ENCODE assay signal across 8 cellular contexts in the genomic region with DNA sequence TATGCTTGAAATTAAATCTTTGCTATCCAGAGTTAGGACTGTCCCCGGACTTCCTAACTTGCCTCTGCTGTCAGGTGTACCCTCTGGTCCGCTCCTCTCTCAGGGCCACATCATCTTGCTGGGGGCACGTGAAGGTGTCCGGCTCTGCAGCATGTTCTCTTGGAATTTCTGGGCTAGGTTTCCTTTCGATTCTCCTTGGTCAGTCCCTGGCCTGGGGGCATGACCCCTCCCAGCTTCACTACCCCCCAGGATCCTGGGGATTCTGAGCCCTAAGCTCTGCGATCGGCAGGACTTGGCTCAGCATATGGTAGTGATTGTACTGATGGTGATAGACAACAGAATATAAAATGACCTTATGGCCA. TPM values are rescaled to one million over a fixed set of nuclear protein-coding genes. Genes with fewer than 3 reads are reported as not detected.
DNase-seq lines count a peak whose midpoint lies in the region; ATAC-seq, FAIRE-seq and TF ChIP-seq lines count a peak whose summit lies in the region.

No MANE protein-coding gene starts in this region.

- ATAC-seq in GM19397 (IDR thresholded peaks at IDR 0.05; ENCODE audit: unreplicated experiment), result no peak

- peak overlapping the region; percentile 32 for H3K9ac ChIP-seq in endothelial cell of umbilical vein (replicated peaks; ENCODE audit: extremely low read depth, insufficient read depth, low read length)

- H3K9me1 ChIP-seq in endothelial cell of umbilical vein (replicated peaks; ENCODE audit: control insufficient read depth, extremely low read depth, insufficient read depth, low read length), result no peaks in the 10 kb centered on the region

- H3K9me3 Mint-ChIP-seq in progenitor cell of endocrine pancreas (ENCODE audit: low read depth), result no peaks in the 10 kb centered on the region

- FAIRE-seq in endothelial cell of umbilical vein (lab: Jason Lieb, UNC), result peak; percentile 46

- H3K27ac ChIP-seq in PC-9 (peak overlapping the region; percentile 81), endothelial cell of umbilical vein (ENCODE audit: insufficient read depth, low read depth, low read length) (peak overlapping the region; percentile 18)

- H3K4me1 Mint-ChIP-seq in progenitor cell of endocrine pancreas (ENCODE audit: low read depth), result peaks cover 15% of the 10 kb centered on the region

- H4K20me1 ChIP-seq in PC-9 (ENCODE audit: insufficient read depth), result no peaks in the 10 kb centered on the region
- no peaks in the 10 kb centered on the region for H4K20me1 ChIP-seq in endothelial cell of umbilical vein (replicated peaks; ENCODE audit: control insufficient read depth, extremely low read depth, insufficient read depth, low read length)

- H3K27ac Mint-ChIP-seq in progenitor cell of endocrine pancreas, result peak overlapping the region; percentile 98

- no peaks in the 10 kb centered on the region for H3K9me3 ChIP-seq in PC-9 (ENCODE audit: insufficient read depth, low read depth)
- no peaks in the 10 kb centered on the region for H3K9me3 ChIP-seq in endothelial cell of umbilical vein (replicated peaks; ENCODE audit: control insufficient read depth, insufficient read depth, low read length)

- H3K36me3 Mint-ChIP-seq in progenitor cell of endocrine pancreas (ENCODE audit: insufficient read depth), result peaks cover 2% of the 10 kb centered on the region

- peak overlapping the region; percentile 83 for H3K4me3 Mint-ChIP-seq in progenitor cell of endocrine pancreas (ENCODE audit: low read depth)

- H3K9me2 ChIP-seq in PC-9 (ENCODE audit: insufficient read depth), result no peaks in the 10 kb centered on the region

- no peaks in the 10 kb centered on the region for H3K27me3 ChIP-seq in PC-9 (ENCODE audit: insufficient read depth, low read depth)
- H3K27me3 ChIP-seq in endothelial cell of umbilical vein (ENCODE audit: control insufficient read depth in 2 of 2, insufficient read depth in 2 of 2, low read length in 2 of 2), result no peaks in the 10 kb centered on the region

- H3K36me3 ChIP-seq in PC-9 (ENCODE audit: low read depth) (no peaks in the 10 kb centered on the region), endothelial cell of umbilical vein (ENCODE audit: control insufficient read depth in 2 of 2, extremely low read depth in 1 of 2, insufficient read depth in 2 of 2, low read length in 2 of 2) (peaks cover 0 to 5% of the 10 kb centered on the region in 2 experiments)

- peaks cover 21% of the 10 kb centered on the region for H3K4me1 ChIP-seq in PC-9 (replicated peaks; ENCODE audit: insufficient read depth)
- peaks cover 14% of the 10 kb centered on the region for H3K4me1 ChIP-seq in endothelial cell of umbilical vein (ENCODE audit: control insufficient read depth, extremely low read depth, insufficient read depth, low read length)

- H3K4me2 ChIP-seq in PC-9, result peak overlapping the region; percentile 77
- peak overlapping the region; percentile 46 for H3K4me2 ChIP-seq in endothelial cell of umbilical vein (ENCODE audit: insufficient read depth, low read length)

- TSS peak; percentile 89 for BruUV-seq in PC-9 (replicated peaks; lab: Mats Ljungman, UMichigan)
- TSS peak; percentile 30 for BruUV-seq in endothelial cell of umbilical vein (replicated peaks; lab: Mats Ljungman, UMichigan)

- DNase-seq in D341Med (ENCODE audit: low spot score) (peak; percentile 21), PC-9 (no peak), endothelial cell of umbilical vein (ENCODE audit: low read depth, low spot score) (no peak), progenitor cell of endocrine pancreas (ENCODE audit: low spot score, unreplicated experiment) (no peak), kidney glomerular epithelial cell (lab: John Stamatoyannopoulos, UW) (no peak), hepatic stellate cell (ENCODE audit: low spot score) (no peak), NCI-H2196 treated with DMSO at 0.1 percent for 48 hours (lab: John Stamatoyannopoulos, UW; ENCODE audit: unreplicated experiment) (no peak)

- no peak for TF ChIP-seq CTCF in PC-9 (conservative IDR thresholded peaks at IDR 0.05)
- no peak for TF ChIP-seq CTCF in endothelial cell of umbilical vein (IDR thresholded peaks at IDR 0.05; ENCODE audit: extremely low read depth in 1 of 2, insufficient read depth in 1 of 2, low read depth in 1 of 2, low read length in 2 of 2)
- TF ChIP-seq CTCF in progenitor cell of endocrine pancreas (IDR thresholded peaks at IDR 0.05; ENCODE audit: unreplicated experiment), result no peak

- POLR2A ChIA-PET in PC-9 (lab: Charles Lee; ENCODE audit: unreplicated experiment) (interaction anchor here (0.6 to 0.9 kb wide), 4 partner anchors 11 to 853 kb away, joined by 4 to 5 read pairs (median 4); no protein-coding TSS in a partner anchor), endothelial cell of umbilical vein (lab: Charles Lee) (no interaction called here)

- peaks cover 3% of the 10 kb centered on the region for H3K27me3 Mint-ChIP-seq in progenitor cell of endocrine pancreas

- CTCF ChIA-PET in PC-9 (lab: Charles Lee) (interaction anchor here (0.5 kb wide), 1 partner anchor 33 kb away, joined by 3 read pairs; no protein-coding TSS in a partner anchor), endothelial cell of umbilical vein (lab: Charles Lee) (interaction anchor here (0.6 to 2.0 kb wide), 5 partner anchors 13 to 127 kb away, joined by 3 to 9 read pairs (median 4); no protein-coding TSS in a partner anchor)

- TF ChIP-seq POLR2A in endothelial cell of umbilical vein (IDR thresholded peaks at IDR 0.05; ENCODE audit: low read depth, low read length), result no peak

- peaks cover 33% of the 10 kb centered on the region; the same call in 1 of the 2 replicates for H3F3A ChIP-seq in PC-9 (ENCODE audit: insufficient read depth, low read depth)

- peak overlapping the region; percentile 68 for H2AFZ ChIP-seq in PC-9
- peak overlapping the region; percentile 35 for H2AFZ ChIP-seq in endothelial cell of umbilical vein (ENCODE audit: low read depth, low read length)

- dilution Hi-C loops in endothelial cell of umbilical vein (cut with MboI; ENCODE audit: extremely low pct_ligation_motif_present, low sequenced_read_pairs), result no loop called here

- intact Hi-C loops in PC-9 (cut with micrococcal nuclease; ENCODE audit: unreplicated experiment) (loop anchor here (5.0 kb wide), 1 partner anchor 67 kb away; the partner anchor contains the start of gene UBA2), endothelial cell of umbilical vein (cut with micrococcal nuclease) (no loop called here)

- peak overlapping the region; percentile 71 for H3K4me3 ChIP-seq in PC-9
- peak overlapping the region in 2 of 3 experiments; percentile 14 to 35 for H3K4me3 ChIP-seq in endothelial cell of umbilical vein (replicated peaks in 1 of 3; ENCODE audit: insufficient read depth in 1 of 3, low read depth in 1 of 3, low read length in 3 of 3)

- H3K79me2 ChIP-seq in PC-9 (ENCODE audit: low read depth) (no peaks in the 10 kb centered on the region), endothelial cell of umbilical vein (ENCODE audit: control insufficient read depth, insufficient read depth, low read length) (no peaks in the 10 kb centered on the region)

TF ChIP-seq in endothelial cell of umbilical vein, 7 proteins besides CTCF, POLR2A, EP300 and RAD21:
- no peak for TF ChIP-seq MYC (IDR thresholded peaks at IDR 0.05; ENCODE audit: low read depth, low read length)
- no peak for TF ChIP-seq JUN (IDR thresholded peaks at IDR 0.05; ENCODE audit: borderline replicate concordance, insufficient read depth, insufficient read length, low read depth)
- TF ChIP-seq, protein P1, sequence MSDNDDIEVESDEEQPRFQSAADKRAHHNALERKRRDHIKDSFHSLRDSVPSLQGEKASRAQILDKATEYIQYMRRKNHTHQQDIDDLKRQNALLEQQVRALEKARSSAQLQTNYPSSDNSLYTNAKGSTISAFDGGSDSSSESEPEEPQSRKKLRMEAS (IDR thresholded peaks at IDR 0.05; ENCODE audit: insufficient read depth, insufficient read length), result no peak
- no peak for TF ChIP-seq POLR2AphosphoS5 (IDR thresholded peaks at IDR 0.05; ENCODE audit: insufficient read depth, low read depth, low read length)
- no peak for TF ChIP-seq EZH2 (IDR thresholded peaks at IDR 0.05; ENCODE audit: borderline replicate concordance, low read depth, low read length, severe bottlenecking)
- no peak for TF ChIP-seq GATA2 (IDR thresholded peaks at IDR 0.05; ENCODE audit: insufficient read depth, insufficient read length, low read depth, low read length)
- no peak for TF ChIP-seq FOS (IDR thresholded peaks at IDR 0.05; ENCODE audit: borderline replicate concordance, insufficient read depth, low read length)

RNA-seq across cellular contexts. Expression of gene GPI, which starts 5.1 kb away (rescaled TPM):
- total RNA-seq in PC-9 (2021) (365 and 522 TPM in 2 replicates), endothelial cell of umbilical vein (245 and 273 TPM in 2 replicates), progenitor cell of endocrine pancreas (147 and 150 TPM in 2 replicates)
- polyA plus RNA-seq in endothelial cell of umbilical vein, result 110 and 131 TPM in 2 replicates
- 137 and 144 TPM in 2 replicates for polyA plus RNA-seq in endothelial cell of umbilical vein (2011; cell fraction: cytosol; rRNA removed)
- polyA plus RNA-seq in endothelial cell of umbilical vein (2011; cell fraction: nucleus; rRNA removed), result 112 and 115 TPM in 2 replicates
- 238 and 247 TPM in 2 replicates for polyA plus RNA-seq in endothelial cell of umbilical vein (2012)
- polyA minus RNA-seq in endothelial cell of umbilical vein, result 204 and 222 TPM in 2 replicates
- 198 TPM for polyA minus RNA-seq in endothelial cell of umbilical vein (2011; cell fraction: cytosol; rRNA and poly(A)+ RNA removed)
- polyA minus RNA-seq in endothelial cell of umbilical vein (2011; cell fraction: nucleus; rRNA and poly(A)+ RNA removed), result 64.3 and 74.5 TPM in 2 replicates

RNA-seq across cellular contexts. Expression of gene PDCD2L, which starts 44.3 kb away (rescaled TPM):
- total RNA-seq in PC-9 (2021) (14.8 and 20.9 TPM in 2 replicates), endothelial cell of umbilical vein (12.4 and 12.9 TPM in 2 replicates), progenitor cell of endocrine pancreas (18.1 and 20.1 TPM in 2 replicates)
- polyA plus RNA-seq in endothelial cell of umbilical vein, result 20.3 and 24.9 TPM in 2 replicates
- 19.2 and 19.6 TPM in 2 replicates for polyA plus RNA-seq in endothelial cell of umbilical vein (2011; cell fraction: cytosol; rRNA removed)
- polyA plus RNA-seq in endothelial cell of umbilical vein (2011; cell fraction: nucleus; rRNA removed), result 9.0 and 11.1 TPM in 2 replicates
- polyA plus RNA-seq in endothelial cell of umbilical vein (2012), result 18.4 and 21.4 TPM in 2 replicates
- polyA minus RNA-seq in endothelial cell of umbilical vein, result 22.9 and 23.2 TPM in 2 replicates
- polyA minus RNA-seq in endothelial cell of umbilical vein (2011; cell fraction: cytosol; rRNA and poly(A)+ RNA removed), result 5.9 TPM
- 3.1 and 5.6 TPM in 2 replicates for polyA minus RNA-seq in endothelial cell of umbilical vein (2011; cell fraction: nucleus; rRNA and poly(A)+ RNA removed)
